ENCODE assay signal across 1 cellular context in genomic region chr4:152572417-152573086, GRCh38.
TF ChIP-seq lines count a peak whose summit lies in the region.

No MANE protein-coding gene starts in this region.

TF ChIP-seq in K562, 482 proteins besides CTCF, POLR2A, EP300 and RAD21 (continued from another document and continues in another):
- TF ChIP-seq PRDM10 (IDR thresholded peaks at IDR 0.05; ENCODE audit: partially characterized antibody) (no peak), TRIM24 (IDR thresholded peaks at IDR 0.05) (peak; percentile 85 to 94; a peak in 3 of 4 replicates), CC2D1A (IDR thresholded peaks at IDR 0.05) (no peak), RREB1 (CRISPR knock-in tag; IDR thresholded peaks at IDR 0.05) (no peak), GTF2B (IDR thresholded peaks at IDR 0.05; ENCODE audit: extremely low read depth, insufficient read length) (no peak), ZBTB1 (CRISPR knock-in tag; IDR thresholded peaks at IDR 0.05; ENCODE audit: borderline replicate concordance, low read depth) (no peak), ZNF740 (CRISPR knock-in tag; IDR thresholded peaks at IDR 0.05) (no peak), ZNF740 (tag; IDR thresholded peaks at IDR 0.05) (no peak), TCFL5 (CRISPR knock-in tag; conservative IDR thresholded peaks at IDR 0.05) (no peak), MGA (IDR thresholded peaks at IDR 0.05) (no peak), THRAP3 (IDR thresholded peaks at IDR 0.05; ENCODE audit: borderline replicate concordance) (no peak), ZNF75A (CRISPR knock-in tag; IDR thresholded peaks at IDR 0.05) (no peak), CREM (IDR thresholded peaks at IDR 0.05; ENCODE audit: low read depth) (no peak; the same call in 1 of the 2 replicates), ZNF436 (CRISPR knock-in tag; IDR thresholded peaks at IDR 0.05) (no peak), ZC3H11A (IDR thresholded peaks at IDR 0.05; ENCODE audit: low read depth, low read length) (no peak), IRF9 (tag; IDR thresholded peaks at IDR 0.05) (no peak), SUPT5H (IDR thresholded peaks at IDR 0.05) (no peak), MYC (IDR thresholded peaks at IDR 0.05; ENCODE audit: low read depth, low read length) (0 out of 2 replicates have a peak, but pooled peaks have one; percentile 22), MYC (CRISPR knock-in tag; IDR thresholded peaks at IDR 0.05; ENCODE audit: borderline replicate concordance, low read depth) (no peak), E4F1 (CRISPR knock-in tag; IDR thresholded peaks at IDR 0.05; ENCODE audit: borderline replicate concordance) (no peak), ZNF121 (CRISPR knock-in tag; conservative IDR thresholded peaks at IDR 0.05) (no peak), HMGN3 (IDR thresholded peaks at IDR 0.05; ENCODE audit: borderline replicate concordance, extremely low read depth, insufficient read length, low read depth, low read length) (no peak), FOXJ2 (tag; IDR thresholded peaks at IDR 0.05) (peak; percentile 72; the same call in 1 of the 2 replicates), ZNF431 (CRISPR knock-in tag; IDR thresholded peaks at IDR 0.05) (no peak), KLF13 (tag; IDR thresholded peaks at IDR 0.05; ENCODE audit: borderline replicate concordance, low read depth) (no peak)
